ENCODE assay signal across 8 cellular contexts in the genomic region with DNA sequence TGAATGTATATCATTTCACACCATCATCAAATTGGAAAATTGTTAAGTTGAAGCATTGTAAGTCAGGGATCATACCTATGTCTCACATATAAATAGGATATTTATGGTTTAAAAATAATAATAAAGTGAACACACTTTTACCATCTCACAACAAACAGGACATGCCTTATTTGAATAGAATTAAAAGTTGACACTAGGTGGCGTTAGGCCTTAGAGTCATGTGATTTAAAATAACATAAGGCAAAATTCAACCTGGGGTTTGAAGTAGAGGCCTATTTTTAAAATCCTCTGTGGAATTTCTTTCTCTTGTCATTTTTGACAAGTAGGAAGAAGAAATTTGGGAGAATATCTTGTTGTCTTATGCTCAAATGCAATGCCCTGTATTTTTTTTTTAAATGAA.
A peak's percentile ranks its signal among the peaks of the same experiment; 100 is the strongest.
DNase-seq lines count a peak whose midpoint lies in the region; ATAC-seq and TF ChIP-seq lines count a peak whose summit lies in the region.

No MANE protein-coding gene starts in this region.

- DNase-seq in heart right ventricle (no peak), Right ventricle myocardium superior (no peak), NCI-H82 (lab: John Stamatoyannopoulos, UW) (peak; percentile 61), erythroblast (lab: John Stamatoyannopoulos, UW) (peak; percentile 5 to 30), mucosa of descending colon (no peak), retina (no peak)

- ATAC-seq in heart right ventricle: no peak
- ATAC-seq in Right ventricle myocardium superior (ENCODE audit: poor library complexity): no peak
- ATAC-seq in HG03432 (IDR thresholded peaks at IDR 0.05; ENCODE audit: unreplicated experiment): no peak
- no peak for ATAC-seq in mucosa of descending colon
- no peak for ATAC-seq in GM18517 (IDR thresholded peaks at IDR 0.05; ENCODE audit: unreplicated experiment)

- no peak overlapping the region for H3K4me3 ChIP-seq in heart right ventricle
- no peak overlapping the region for H3K4me3 ChIP-seq in mucosa of descending colon

- WGBS in heart right ventricle, 2 donors: 21% methylated on average over 1 of the region's 1 CpG

- H3K36me3 ChIP-seq in heart right ventricle (no peaks in the 10 kb centered on the region), mucosa of descending colon (ENCODE audit: low read depth) (no peaks in the 10 kb centered on the region)

- H3K27me3 ChIP-seq in heart right ventricle: no peaks in the 10 kb centered on the region

- no peak for TF ChIP-seq POLR2A in erythroblast (IDR thresholded peaks at IDR 0.05; ENCODE audit: low read length)

- H3K9me3 ChIP-seq in heart right ventricle (no peaks in the 10 kb centered on the region), mucosa of descending colon (no peaks in the 10 kb centered on the region)

- no peak overlapping the region for H3K27ac ChIP-seq in heart right ventricle

- intact Hi-C loops in heart right ventricle (cut with DNase I) (loop anchor here in 2 of 10 donors (10.0 kb wide), 1 partner anchor 279 kb away; no protein-coding TSS in a partner anchor), Right ventricle myocardium superior (cut with DNase I) (no loop called here), mucosa of descending colon (cut with DNase I, micrococcal nuclease) (no loop called here)

- TF ChIP-seq CTCF in heart right ventricle (IDR thresholded peaks at IDR 0.05) (peak in 8 of 9 donors; percentile 27 to 58 (median 42)), mucosa of descending colon (IDR thresholded peaks at IDR 0.05) (no peak)

- H3K4me1 ChIP-seq in heart right ventricle (no peaks in the 10 kb centered on the region), mucosa of descending colon (ENCODE audit: low read depth) (no peaks in the 10 kb centered on the region)

Comparison
In these comparisons a context has a peak if more than half of its experiments do, and no peak if none do; other contexts are left out.
1. DNase-seq: peak in NCI-H82 (single experiment) and erythroblast (2 of 2); none in heart right ventricle (0 of 2), Right ventricle myocardium superior (single experiment), mucosa of descending colon (0 of 3) and retina (single experiment).